ENCODE assay signal across 1 cellular context in the genomic region with DNA sequence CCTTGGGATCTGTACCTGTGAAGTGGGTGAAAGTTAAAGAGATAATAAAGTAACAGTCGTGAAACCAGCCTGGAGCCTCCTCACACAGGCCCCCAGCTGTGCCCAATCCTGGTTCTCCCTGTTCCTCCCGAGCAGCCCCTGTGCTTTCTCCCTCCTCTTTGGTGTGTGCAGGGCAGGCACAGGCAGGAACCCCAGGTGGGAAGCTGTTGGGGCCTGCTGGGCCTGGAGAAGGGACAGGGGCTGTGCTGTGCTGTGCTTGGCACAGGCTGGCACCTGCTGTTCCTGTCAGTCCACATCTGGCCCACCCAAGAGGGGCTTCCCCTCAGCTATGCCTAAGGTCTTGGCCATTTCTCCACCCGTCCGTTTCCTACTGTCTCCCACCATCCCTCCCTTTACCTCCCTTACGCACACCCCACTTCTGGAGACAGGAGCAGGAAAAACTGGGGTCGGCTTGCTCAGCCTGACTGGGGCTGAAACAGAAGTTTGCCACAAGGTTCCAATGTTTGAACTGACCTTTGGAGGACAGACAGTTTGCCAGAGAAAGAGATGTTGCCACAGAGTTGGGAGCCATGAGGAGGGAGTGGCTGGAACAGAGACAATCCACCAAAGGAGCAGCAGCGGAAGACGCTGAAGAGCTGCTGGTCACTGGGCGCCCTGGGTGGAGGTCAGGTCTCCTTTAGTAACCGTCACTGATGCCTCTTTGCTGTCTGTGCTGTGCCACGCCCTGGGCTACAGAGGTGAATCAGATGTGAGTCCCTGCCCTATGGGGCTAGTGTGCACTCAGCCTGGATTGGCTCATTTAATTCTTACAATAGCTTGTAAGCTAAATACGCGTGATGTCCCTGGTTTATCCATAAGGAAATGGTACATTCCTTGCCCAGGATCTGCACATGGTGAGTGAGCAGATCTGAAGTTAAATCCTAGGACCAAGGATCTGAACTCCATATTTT.
TF ChIP-seq lines count a peak whose summit lies in the region.

No MANE protein-coding gene starts in this region.

TF ChIP-seq in H1, 55 proteins besides CTCF, POLR2A, EP300 and RAD21:
- no peak for TF ChIP-seq KDM4A (IDR thresholded peaks at IDR 0.05; ENCODE audit: low read depth, low read length, severe bottlenecking)
- TF ChIP-seq, protein P1, sequence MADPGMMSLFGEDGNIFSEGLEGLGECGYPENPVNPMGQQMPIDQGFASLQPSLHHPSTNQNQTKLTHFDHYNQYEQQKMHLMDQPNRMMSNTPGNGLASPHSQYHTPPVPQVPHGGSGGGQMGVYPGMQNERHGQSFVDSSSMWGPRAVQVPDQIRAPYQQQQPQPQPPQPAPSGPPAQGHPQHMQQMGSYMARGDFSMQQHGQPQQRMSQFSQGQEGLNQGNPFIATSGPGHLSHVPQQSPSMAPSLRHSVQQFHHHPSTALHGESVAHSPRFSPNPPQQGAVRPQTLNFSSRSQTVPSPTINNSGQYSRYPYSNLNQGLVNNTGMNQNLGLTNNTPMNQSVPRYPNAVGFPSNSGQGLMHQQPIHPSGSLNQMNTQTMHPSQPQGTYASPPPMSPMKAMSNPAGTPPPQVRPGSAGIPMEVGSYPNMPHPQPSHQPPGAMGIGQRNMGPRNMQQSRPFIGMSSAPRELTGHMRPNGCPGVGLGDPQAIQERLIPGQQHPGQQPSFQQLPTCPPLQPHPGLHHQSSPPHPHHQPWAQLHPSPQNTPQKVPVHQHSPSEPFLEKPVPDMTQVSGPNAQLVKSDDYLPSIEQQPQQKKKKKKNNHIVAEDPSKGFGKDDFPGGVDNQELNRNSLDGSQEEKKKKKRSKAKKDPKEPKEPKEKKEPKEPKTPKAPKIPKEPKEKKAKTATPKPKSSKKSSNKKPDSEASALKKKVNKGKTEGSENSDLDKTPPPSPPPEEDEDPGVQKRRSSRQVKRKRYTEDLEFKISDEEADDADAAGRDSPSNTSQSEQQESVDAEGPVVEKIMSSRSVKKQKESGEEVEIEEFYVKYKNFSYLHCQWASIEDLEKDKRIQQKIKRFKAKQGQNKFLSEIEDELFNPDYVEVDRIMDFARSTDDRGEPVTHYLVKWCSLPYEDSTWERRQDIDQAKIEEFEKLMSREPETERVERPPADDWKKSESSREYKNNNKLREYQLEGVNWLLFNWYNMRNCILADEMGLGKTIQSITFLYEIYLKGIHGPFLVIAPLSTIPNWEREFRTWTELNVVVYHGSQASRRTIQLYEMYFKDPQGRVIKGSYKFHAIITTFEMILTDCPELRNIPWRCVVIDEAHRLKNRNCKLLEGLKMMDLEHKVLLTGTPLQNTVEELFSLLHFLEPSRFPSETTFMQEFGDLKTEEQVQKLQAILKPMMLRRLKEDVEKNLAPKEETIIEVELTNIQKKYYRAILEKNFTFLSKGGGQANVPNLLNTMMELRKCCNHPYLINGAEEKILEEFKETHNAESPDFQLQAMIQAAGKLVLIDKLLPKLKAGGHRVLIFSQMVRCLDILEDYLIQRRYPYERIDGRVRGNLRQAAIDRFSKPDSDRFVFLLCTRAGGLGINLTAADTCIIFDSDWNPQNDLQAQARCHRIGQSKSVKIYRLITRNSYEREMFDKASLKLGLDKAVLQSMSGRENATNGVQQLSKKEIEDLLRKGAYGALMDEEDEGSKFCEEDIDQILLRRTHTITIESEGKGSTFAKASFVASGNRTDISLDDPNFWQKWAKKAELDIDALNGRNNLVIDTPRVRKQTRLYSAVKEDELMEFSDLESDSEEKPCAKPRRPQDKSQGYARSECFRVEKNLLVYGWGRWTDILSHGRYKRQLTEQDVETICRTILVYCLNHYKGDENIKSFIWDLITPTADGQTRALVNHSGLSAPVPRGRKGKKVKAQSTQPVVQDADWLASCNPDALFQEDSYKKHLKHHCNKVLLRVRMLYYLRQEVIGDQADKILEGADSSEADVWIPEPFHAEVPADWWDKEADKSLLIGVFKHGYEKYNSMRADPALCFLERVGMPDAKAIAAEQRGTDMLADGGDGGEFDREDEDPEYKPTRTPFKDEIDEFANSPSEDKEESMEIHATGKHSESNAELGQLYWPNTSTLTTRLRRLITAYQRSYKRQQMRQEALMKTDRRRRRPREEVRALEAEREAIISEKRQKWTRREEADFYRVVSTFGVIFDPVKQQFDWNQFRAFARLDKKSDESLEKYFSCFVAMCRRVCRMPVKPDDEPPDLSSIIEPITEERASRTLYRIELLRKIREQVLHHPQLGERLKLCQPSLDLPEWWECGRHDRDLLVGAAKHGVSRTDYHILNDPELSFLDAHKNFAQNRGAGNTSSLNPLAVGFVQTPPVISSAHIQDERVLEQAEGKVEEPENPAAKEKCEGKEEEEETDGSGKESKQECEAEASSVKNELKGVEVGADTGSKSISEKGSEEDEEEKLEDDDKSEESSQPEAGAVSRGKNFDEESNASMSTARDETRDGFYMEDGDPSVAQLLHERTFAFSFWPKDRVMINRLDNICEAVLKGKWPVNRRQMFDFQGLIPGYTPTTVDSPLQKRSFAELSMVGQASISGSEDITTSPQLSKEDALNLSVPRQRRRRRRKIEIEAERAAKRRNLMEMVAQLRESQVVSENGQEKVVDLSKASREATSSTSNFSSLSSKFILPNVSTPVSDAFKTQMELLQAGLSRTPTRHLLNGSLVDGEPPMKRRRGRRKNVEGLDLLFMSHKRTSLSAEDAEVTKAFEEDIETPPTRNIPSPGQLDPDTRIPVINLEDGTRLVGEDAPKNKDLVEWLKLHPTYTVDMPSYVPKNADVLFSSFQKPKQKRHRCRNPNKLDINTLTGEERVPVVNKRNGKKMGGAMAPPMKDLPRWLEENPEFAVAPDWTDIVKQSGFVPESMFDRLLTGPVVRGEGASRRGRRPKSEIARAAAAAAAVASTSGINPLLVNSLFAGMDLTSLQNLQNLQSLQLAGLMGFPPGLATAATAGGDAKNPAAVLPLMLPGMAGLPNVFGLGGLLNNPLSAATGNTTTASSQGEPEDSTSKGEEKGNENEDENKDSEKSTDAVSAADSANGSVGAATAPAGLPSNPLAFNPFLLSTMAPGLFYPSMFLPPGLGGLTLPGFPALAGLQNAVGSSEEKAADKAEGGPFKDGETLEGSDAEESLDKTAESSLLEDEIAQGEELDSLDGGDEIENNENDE (IDR thresholded peaks at IDR 0.05; ENCODE audit: insufficient replicate concordance, low read length): no peak
- TF ChIP-seq RFX5 (IDR thresholded peaks at IDR 0.05; ENCODE audit: borderline replicate concordance, low read depth, low read length): no peak
- TF ChIP-seq EZH2 (IDR thresholded peaks at IDR 0.05; ENCODE audit: low read depth, low read length, severe bottlenecking): no peak
- TF ChIP-seq TEAD4 (IDR thresholded peaks at IDR 0.05; ENCODE audit: low read depth, low read length): no peak
- TF ChIP-seq CBX8 (IDR thresholded peaks at IDR 0.05; ENCODE audit: borderline replicate concordance, low read depth, low read length): no peak
- TF ChIP-seq TAF7 (optimal IDR thresholded peaks at IDR 0.05; ENCODE audit: borderline replicate concordance, low read depth, low read length): no peak
- TF ChIP-seq RNF2 (IDR thresholded peaks at IDR 0.05; ENCODE audit: borderline replicate concordance, low read depth, low read length, missing control alignments, poor library complexity, severe bottlenecking): no peak
- TF ChIP-seq BACH1 (IDR thresholded peaks at IDR 0.05; ENCODE audit: low read length): no peak
- no peak for TF ChIP-seq CTBP2 (IDR thresholded peaks at IDR 0.05; ENCODE audit: borderline replicate concordance, insufficient read depth, insufficient read length, low read length)
- TF ChIP-seq SIX5 (IDR thresholded peaks at IDR 0.05; ENCODE audit: low read depth, low read length): no peak
- no peak for TF ChIP-seq SP4 (IDR thresholded peaks at IDR 0.05; ENCODE audit: low read length)
- TF ChIP-seq KDM5A (IDR thresholded peaks at IDR 0.05; ENCODE audit: low read length): no peak
- no peak for TF ChIP-seq ZNF274 (IDR thresholded peaks at IDR 0.05; ENCODE audit: borderline replicate concordance, extremely low read depth, low read length)
TF ChIP-seq in H1: peak in this region for 0.
